In the genomic region with DNA sequence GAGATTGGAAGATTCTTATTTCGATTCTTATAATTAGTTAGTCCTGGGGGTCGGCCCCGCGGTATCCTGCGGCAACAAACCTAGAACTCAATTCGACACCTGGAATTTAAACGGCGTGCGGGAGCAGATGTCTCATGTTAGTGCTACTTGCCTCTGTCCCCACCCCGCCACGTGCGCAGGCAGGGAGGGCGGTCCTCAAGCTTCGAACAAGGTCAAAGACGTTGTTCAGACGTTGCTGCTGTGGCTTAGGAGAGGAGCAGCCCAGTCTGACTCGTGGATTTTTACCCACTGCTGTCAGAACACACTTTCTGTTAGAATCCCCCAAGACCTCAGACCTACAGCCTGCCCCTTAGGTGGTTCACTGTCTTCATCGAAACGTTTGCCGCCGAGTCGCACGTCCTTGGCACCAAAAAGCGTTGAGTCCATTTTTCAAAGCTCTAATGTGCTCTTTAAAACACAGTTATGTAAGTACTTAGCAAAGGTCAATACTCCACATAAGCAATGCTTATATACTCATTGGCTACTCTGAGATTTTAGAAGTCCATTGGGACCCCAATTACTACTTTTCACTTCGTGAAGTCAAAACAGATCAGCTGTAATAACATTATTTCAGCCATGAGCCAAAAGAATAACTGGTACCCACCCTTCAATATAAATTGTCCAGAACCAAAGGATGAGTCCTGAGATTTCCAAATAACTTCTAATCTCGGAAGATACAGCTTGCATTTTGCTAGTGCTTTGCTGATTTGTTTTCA, we compare ENCODE assay signal across 8 cellular contexts. TPM values are rescaled to one million over a fixed set of nuclear protein-coding genes. Genes with fewer than 3 reads are reported as not detected.
DNase-seq lines count a peak whose midpoint lies in the region; ATAC-seq and TF ChIP-seq lines count a peak whose summit lies in the region.

No MANE protein-coding gene starts in this region.

- H3K27ac ChIP-seq in body of pancreas: peak overlapping the region; percentile 97 to 100 (median 98)

- H3K27me3 Mint-ChIP-seq in immature natural killer cell (ENCODE audit: low read depth in 3 of 3): peaks cover 26 to 34% (median 31%) of the 10 kb centered on the region in 3 donors
- no peaks in the 10 kb centered on the region for H3K27me3 Mint-ChIP-seq in stimulated activated naive CD8-positive, alpha-beta T cell treated with anti-CD3 and anti-CD28 coated beads, Interleukin-15, amount 100 ng/mL, for 72 hours

- no peaks in the 10 kb centered on the region for H3K36me3 ChIP-seq in body of pancreas (replicated peaks in 1 of 2; ENCODE audit: insufficient read depth in 1 of 2, low read depth in 2 of 2)

- peak overlapping the region; percentile 94 to 100 (median 96) for H3K4me3 Mint-ChIP-seq in immature natural killer cell
- peak overlapping the region; percentile 98 to 100 for H3K4me3 Mint-ChIP-seq in stimulated activated naive CD8-positive, alpha-beta T cell treated with anti-CD3 and anti-CD28 coated beads, Interleukin-15, amount 100 ng/mL, for 72 hours

- no peaks in the 10 kb centered on the region for H3K27me3 ChIP-seq in body of pancreas

- WGBS in body of pancreas, 2 donors: 2 to 4% methylated on average over 17 to 26 of the region's 26 CpGs

- H3K4me1 Mint-ChIP-seq in immature natural killer cell: peaks cover 39 to 51% of the 10 kb centered on the region in 2 donors
- peaks cover 26% of the 10 kb centered on the region for H3K4me1 Mint-ChIP-seq in stimulated activated naive CD8-positive, alpha-beta T cell treated with anti-CD3 and anti-CD28 coated beads, Interleukin-15, amount 100 ng/mL, for 72 hours

- peak overlapping the region; percentile 95 to 100 (median 98) for H3K27ac Mint-ChIP-seq in immature natural killer cell
- peak overlapping the region; percentile 100 for H3K27ac Mint-ChIP-seq in stimulated activated naive CD8-positive, alpha-beta T cell treated with anti-CD3 and anti-CD28 coated beads, Interleukin-15, amount 100 ng/mL, for 72 hours

- peaks cover 12% of the 10 kb centered on the region for H3K4me1 ChIP-seq in body of pancreas

- peaks cover 4 to 7% (median 4%) of the 10 kb centered on the region in 3 donors for H3K36me3 Mint-ChIP-seq in immature natural killer cell

- intact Hi-C loops in body of pancreas (cut with DNase I): no loop called here

- TF ChIP-seq POLR2A in GM18505 (IDR thresholded peaks at IDR 0.05; ENCODE audit: borderline replicate concordance, extremely low read depth, insufficient read depth, insufficient read length) (peak; percentile 87), body of pancreas (IDR thresholded peaks at IDR 0.05) (peak; percentile 85 to 97 (median 96))

- H3K9me3 Mint-ChIP-seq in immature natural killer cell: peaks cover 0 to 2% (median 0%) of the 10 kb centered on the region in 6 donors
- no peaks in the 10 kb centered on the region for H3K9me3 Mint-ChIP-seq in stimulated activated naive CD8-positive, alpha-beta T cell treated with anti-CD3 and anti-CD28 coated beads, Interleukin-15, amount 100 ng/mL, for 72 hours

- no peaks in the 10 kb centered on the region for H3K9me3 ChIP-seq in body of pancreas

- ATAC-seq in GM18505 (IDR thresholded peaks at IDR 0.05; ENCODE audit: unreplicated experiment) (peak; percentile 35), HG02798 (IDR thresholded peaks at IDR 0.05; ENCODE audit: poor library complexity, unreplicated experiment) (peak; percentile 50), body of pancreas (peak; percentile 67)
- ATAC-seq in stimulated activated naive CD8-positive, alpha-beta T cell treated with anti-CD3 and anti-CD28 coated beads, Interleukin-15, amount 100 ng/mL, for 72 hours: peak; percentile 81

- no peak for DNase-seq in AG09309 (ENCODE audit: low read depth)
- DNase-seq in NCI-H69 (lab: John Stamatoyannopoulos, UW): peak; percentile 97
- peak in 3 of 4 donors; percentile 89 to 91 (median 91) for DNase-seq in body of pancreas
- peak in 1 of 3 donors; percentile 90 for DNase-seq in immature natural killer cell
- no peak for DNase-seq in stimulated activated naive CD8-positive, alpha-beta T cell treated with anti-CD3 and anti-CD28 coated beads, Interleukin-15, amount 100 ng/mL, for 72 hours
- DNase-seq in RKO (ENCODE audit: low spot score): no peak

- H3K4me3 ChIP-seq in AG09309 (ENCODE audit: control insufficient read depth, low read depth, low read length) (peak overlapping the region; percentile 73), body of pancreas (peak overlapping the region; percentile 21 to 71)

- TF ChIP-seq CTCF in AG09309 (IDR thresholded peaks at IDR 0.05; ENCODE audit: control insufficient read depth, insufficient read depth, low read depth, low read length, missing control alignments) (no peak), body of pancreas (IDR thresholded peaks at IDR 0.05) (no peak)

RNA-seq across cellular contexts. Expression of a gene that starts 2.7 kb away (rescaled TPM):
- total RNA-seq in body of pancreas: 10 to 100 TPM; 46.5 to 70.0 TPM
- 100 to 1,000 TPM in 1 of 3 donors, 10 to 100 TPM in 2; 63.0 to 140 (median 96.4) TPM for polyA plus RNA-seq in immature natural killer cell

RNA-seq across cellular contexts. Expression of a gene that starts 53.1 kb away (rescaled TPM):
- total RNA-seq in body of pancreas: 10 to 100 TPM; 39.2 to 42.8 TPM
- 1 to 10 TPM; 5.1 to 9.6 (median 5.2) TPM for polyA plus RNA-seq in immature natural killer cell

RNA-seq across cellular contexts. Expression of a gene that starts 54.8 kb away (rescaled TPM):
- total RNA-seq in body of pancreas: 1 to 10 TPM; 2.6 to 3.4 TPM
- polyA plus RNA-seq in immature natural killer cell: 10 to 100 TPM in 2 of 3 donors, 1 to 10 TPM in 1; 6.2 to 17.1 (median 16.5) TPM

RNA-seq across cellular contexts. Expression of a gene that starts 54.9 kb away (rescaled TPM):
- 10 to 100 TPM; 21.0 to 25.1 TPM for total RNA-seq in body of pancreas
- 10 to 100 TPM; 40.6 to 49.7 (median 46.5) TPM for polyA plus RNA-seq in immature natural killer cell

Comparison
In these comparisons a context has a peak if more than half of its experiments do, and no peak if none do; other contexts are left out.
1. DNase-seq: peak in NCI-H69 (single experiment) and body of pancreas (3 of 4); none in AG09309 (single experiment), stimulated activated naive CD8-positive, alpha-beta T cell treated with anti-CD3 and anti-CD28 coated beads, Interleukin-15, amount 100 ng/mL, for 72 hours (0 of 2) and RKO (single experiment).
2. Peak in every context shown above with its lines, with median percentiles within 50 percentile points of each other: ATAC-seq.